In the genomic region with DNA sequence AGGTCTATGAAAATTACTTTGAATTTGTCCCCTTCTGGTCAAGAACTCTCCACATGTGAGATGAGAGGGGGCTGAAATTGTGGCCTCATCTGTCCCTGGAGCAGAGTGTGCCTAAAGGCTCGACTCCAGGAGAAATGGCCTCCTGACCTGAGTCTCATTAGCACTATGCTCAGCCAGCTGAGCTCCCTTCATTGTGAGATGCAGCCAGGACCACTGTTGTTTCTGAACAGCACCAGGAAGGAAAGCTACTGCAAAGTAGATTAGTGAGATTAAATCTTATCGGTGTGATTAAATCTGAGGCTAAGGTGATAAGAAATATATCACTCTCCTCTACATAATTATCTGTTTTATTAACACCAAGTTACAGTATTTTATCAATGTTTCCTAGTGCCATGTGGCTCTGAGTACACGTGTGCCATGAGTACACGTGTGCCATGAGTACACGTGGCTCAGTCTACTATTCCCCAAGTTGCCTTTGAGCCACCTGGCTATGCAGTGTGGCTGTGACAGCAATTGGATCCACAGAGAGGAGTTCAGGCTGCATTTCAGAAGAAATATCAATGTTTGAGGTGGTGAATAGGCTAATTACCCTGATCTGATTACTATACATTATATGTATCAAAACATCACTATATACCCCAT, we compare ENCODE assay signal across 32 cellular contexts.
"Had no signal": no experiment of that assay in that cellular context is flagged by ENCODE, and none has a peak within 500 bp of the region (broad histone marks: within the 10 kb centered on the region; RNA-seq: fewer than 3 reads in every experiment).

No MANE protein-coding gene starts in this region.

- H3K36me3 ChIP-seq: Peyer's patch had no signal

- H3K4me2 ChIP-seq: KMS-11 had no signal

- H3K4me3 Mint-ChIP-seq: activated CD4-positive, alpha-beta memory T cell treated with anti-CD3 and anti-CD28 coated beads, Interleukin-2, amount 10 ng/mL, durations not matched to agents 7 days and 5 days; activated CD8-positive, alpha-beta memory T cell treated with anti-CD3 and anti-CD28 coated beads, Interleukin-2, amount 10 ng/mL, durations not matched to agents 7 days and 5 days; activated naive CD8-positive, alpha-beta T cell treated with anti-CD3 and anti-CD28 coated beads for 36 hours; activated T-cell treated with anti-CD3 and anti-CD28 coated beads, Interleukin-2, amount 50 U/mL, for 72 hours; activated T-helper 17 cell treated with anti-CD3 and anti-CD28 coated beads, Interleukin-2, amount 50 U/mL, for 72 hours; T-helper 17 cell had no signal

- H3K9ac ChIP-seq: KMS-11 had no signal

- H3K4me1 Mint-ChIP-seq: activated T-helper 17 cell treated with anti-CD3 and anti-CD28 coated beads, Interleukin-2, amount 50 U/mL, for 72 hours; T-helper 17 cell had no signal

- H3K9me3 ChIP-seq: Peyer's patch had no signal

- H3K36me3 Mint-ChIP-seq: activated naive CD8-positive, alpha-beta T cell treated with anti-CD3 and anti-CD28 coated beads for 36 hours had no signal

- H3K4me1 ChIP-seq: Peyer's patch had no signal

- H3K27ac Mint-ChIP-seq: activated CD4-positive, alpha-beta memory T cell treated with anti-CD3 and anti-CD28 coated beads, Interleukin-2, amount 10 ng/mL, durations not matched to agents 7 days and 5 days; activated CD8-positive, alpha-beta memory T cell treated with anti-CD3 and anti-CD28 coated beads, Interleukin-2, amount 10 ng/mL, durations not matched to agents 7 days and 5 days; activated naive CD8-positive, alpha-beta T cell treated with anti-CD3 and anti-CD28 coated beads for 36 hours; activated T-cell treated with anti-CD3 and anti-CD28 coated beads, Interleukin-2, amount 50 U/mL, for 72 hours; activated T-helper 17 cell treated with anti-CD3 and anti-CD28 coated beads, Interleukin-2, amount 50 U/mL, for 72 hours; T-helper 17 cell had no signal

- H3K9me3 Mint-ChIP-seq: activated naive CD8-positive, alpha-beta T cell treated with anti-CD3 and anti-CD28 coated beads for 36 hours; activated T-helper 17 cell treated with anti-CD3 and anti-CD28 coated beads, Interleukin-2, amount 50 U/mL, for 72 hours had no signal

- DNase-seq: activated CD4-positive, alpha-beta memory T cell treated with anti-CD3 and anti-CD28 coated beads, Interleukin-2, amount 10 ng/mL, durations not matched to agents 7 days and 5 days; activated CD4-positive, alpha-beta T cell treated with anti-CD3 and anti-CD28 coated beads for 1 hour; activated CD4-positive, alpha-beta T cell treated with anti-CD3 and anti-CD28 coated beads for 48 hours; activated CD4-positive, CD25-positive, alpha-beta regulatory T cell; activated CD8-positive, alpha-beta memory T cell treated with anti-CD3 and anti-CD28 coated beads for 24 hours; activated CD8-positive, alpha-beta memory T cell treated with anti-CD3 and anti-CD28 coated beads, Interleukin-2, amount 10 ng/mL, durations not matched to agents 7 days and 5 days; activated effector memory CD4-positive, alpha-beta T cell treated with anti-CD3 and anti-CD28 coated beads, Interleukin-2, amount 50 U/mL, for 16 hours; activated naive CD4-positive, alpha-beta T cell; activated naive CD4-positive, alpha-beta T cell treated with anti-CD3 and anti-CD28 coated beads, Interleukin-2, amount 50 U/mL, for 16 hours; activated naive CD8-positive, alpha-beta T cell treated with anti-CD3 and anti-CD28 coated beads for 36 hours; activated T-cell treated with anti-CD3 and anti-CD28 coated beads, Interleukin-2, amount 50 U/mL, for 1 hour; activated T-cell treated with anti-CD3 and anti-CD28 coated beads, Interleukin-2, amount 50 U/mL, for 72 hours; amniotic stem cell; aorta; MM.1S; MV-4-11; NCI-H1092; NCI-H1436 treated with DMSO at 0.1 percent for 48 hours; NCI-H1694 treated with DMSO at 0.1 percent for 48 hours; NCI-H2029; NCI-H446; NCI-H510A treated with DMSO at 0.1 percent for 48 hours; NCI-H526 treated with DMSO at 0.1 percent for 48 hours; NK-92 treated with Interleukin-12 subunit alpha and Interleukin-12 subunit beta, amount 100 ng/mL, for 24 hours; PC-3; Peyer's patch; RPMI8226; SIG-M5; T-helper 17 cell had no signal

- ATAC-seq: activated CD8-positive, alpha-beta memory T cell treated with anti-CD3 and anti-CD28 coated beads, Interleukin-2, amount 10 ng/mL, durations not matched to agents 7 days and 5 days; activated T-cell treated with anti-CD3 and anti-CD28 coated beads, Interleukin-2, amount 50 U/mL, for 72 hours; activated T-helper 17 cell treated with anti-CD3 and anti-CD28 coated beads, Interleukin-2, amount 50 U/mL, for 72 hours; PC-3; T-helper 17 cell had no signal

- H3K4me3 ChIP-seq: Peyer's patch had no signal

- H3K27ac ChIP-seq: KMS-11, Peyer's patch, VCaP had no signal

- H3K27me3 ChIP-seq: Peyer's patch had no signal
